ENCODE assay signal across 1 cellular context in the genomic region with DNA sequence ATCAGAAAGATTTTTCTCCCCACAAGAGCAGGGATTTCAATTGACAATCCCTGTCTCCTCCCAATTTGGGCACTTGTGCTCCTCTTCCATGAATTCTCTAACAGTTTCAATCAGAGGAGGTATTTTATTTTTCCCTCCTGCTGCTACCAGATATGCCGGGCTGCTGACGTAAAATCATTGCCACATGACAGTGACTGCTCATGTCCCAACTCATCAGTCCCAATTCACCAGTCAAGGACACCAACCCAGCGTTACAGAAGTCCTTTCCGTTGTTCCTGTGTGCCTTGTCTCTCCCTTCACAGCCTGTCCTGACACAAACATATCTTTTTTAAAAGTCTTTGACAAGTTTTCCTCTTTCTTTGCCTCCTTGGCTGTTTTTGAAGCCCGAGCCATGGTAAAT.
TF ChIP-seq lines count a peak whose summit lies in the region.

No MANE protein-coding gene starts in this region.

TF ChIP-seq in H1, 55 proteins besides CTCF, POLR2A, EP300 and RAD21 (continued from another document):
- TF ChIP-seq JUN (IDR thresholded peaks at IDR 0.05; ENCODE audit: low read depth, low read length) = no peak
- TF ChIP-seq SAP30 (IDR thresholded peaks at IDR 0.05; ENCODE audit: insufficient read depth, insufficient replicate concordance, low read length) = no peak
- no peak for TF ChIP-seq JUND (IDR thresholded peaks at IDR 0.05; ENCODE audit: low read length)
- no peak for TF ChIP-seq NRF1 (IDR thresholded peaks at IDR 0.05; ENCODE audit: low read depth, low read length)
- TF ChIP-seq NANOG (IDR thresholded peaks at IDR 0.05; ENCODE audit: insufficient read depth, low read depth, low read length, poor library complexity, severe bottlenecking) = no peak
- TF ChIP-seq TAF1 (IDR thresholded peaks at IDR 0.05; ENCODE audit: low read depth, low read length) = no peak
- no peak for TF ChIP-seq SP4 (IDR thresholded peaks at IDR 0.05; ENCODE audit: low read length)
- no peak for TF ChIP-seq CTBP2 (IDR thresholded peaks at IDR 0.05; ENCODE audit: borderline replicate concordance, insufficient read depth, insufficient read length, low read length)
- no peak for TF ChIP-seq KDM5A (IDR thresholded peaks at IDR 0.05; ENCODE audit: low read length)
- TF ChIP-seq GABPA (IDR thresholded peaks at IDR 0.05; ENCODE audit: borderline replicate concordance, insufficient read depth, low read length) = no peak
- no peak for TF ChIP-seq TCF12 (IDR thresholded peaks at IDR 0.05; ENCODE audit: low read depth, low read length)
- TF ChIP-seq KDM1A (IDR thresholded peaks at IDR 0.05; ENCODE audit: borderline replicate concordance, low read length) = no peak
- TF ChIP-seq, protein P1, sequence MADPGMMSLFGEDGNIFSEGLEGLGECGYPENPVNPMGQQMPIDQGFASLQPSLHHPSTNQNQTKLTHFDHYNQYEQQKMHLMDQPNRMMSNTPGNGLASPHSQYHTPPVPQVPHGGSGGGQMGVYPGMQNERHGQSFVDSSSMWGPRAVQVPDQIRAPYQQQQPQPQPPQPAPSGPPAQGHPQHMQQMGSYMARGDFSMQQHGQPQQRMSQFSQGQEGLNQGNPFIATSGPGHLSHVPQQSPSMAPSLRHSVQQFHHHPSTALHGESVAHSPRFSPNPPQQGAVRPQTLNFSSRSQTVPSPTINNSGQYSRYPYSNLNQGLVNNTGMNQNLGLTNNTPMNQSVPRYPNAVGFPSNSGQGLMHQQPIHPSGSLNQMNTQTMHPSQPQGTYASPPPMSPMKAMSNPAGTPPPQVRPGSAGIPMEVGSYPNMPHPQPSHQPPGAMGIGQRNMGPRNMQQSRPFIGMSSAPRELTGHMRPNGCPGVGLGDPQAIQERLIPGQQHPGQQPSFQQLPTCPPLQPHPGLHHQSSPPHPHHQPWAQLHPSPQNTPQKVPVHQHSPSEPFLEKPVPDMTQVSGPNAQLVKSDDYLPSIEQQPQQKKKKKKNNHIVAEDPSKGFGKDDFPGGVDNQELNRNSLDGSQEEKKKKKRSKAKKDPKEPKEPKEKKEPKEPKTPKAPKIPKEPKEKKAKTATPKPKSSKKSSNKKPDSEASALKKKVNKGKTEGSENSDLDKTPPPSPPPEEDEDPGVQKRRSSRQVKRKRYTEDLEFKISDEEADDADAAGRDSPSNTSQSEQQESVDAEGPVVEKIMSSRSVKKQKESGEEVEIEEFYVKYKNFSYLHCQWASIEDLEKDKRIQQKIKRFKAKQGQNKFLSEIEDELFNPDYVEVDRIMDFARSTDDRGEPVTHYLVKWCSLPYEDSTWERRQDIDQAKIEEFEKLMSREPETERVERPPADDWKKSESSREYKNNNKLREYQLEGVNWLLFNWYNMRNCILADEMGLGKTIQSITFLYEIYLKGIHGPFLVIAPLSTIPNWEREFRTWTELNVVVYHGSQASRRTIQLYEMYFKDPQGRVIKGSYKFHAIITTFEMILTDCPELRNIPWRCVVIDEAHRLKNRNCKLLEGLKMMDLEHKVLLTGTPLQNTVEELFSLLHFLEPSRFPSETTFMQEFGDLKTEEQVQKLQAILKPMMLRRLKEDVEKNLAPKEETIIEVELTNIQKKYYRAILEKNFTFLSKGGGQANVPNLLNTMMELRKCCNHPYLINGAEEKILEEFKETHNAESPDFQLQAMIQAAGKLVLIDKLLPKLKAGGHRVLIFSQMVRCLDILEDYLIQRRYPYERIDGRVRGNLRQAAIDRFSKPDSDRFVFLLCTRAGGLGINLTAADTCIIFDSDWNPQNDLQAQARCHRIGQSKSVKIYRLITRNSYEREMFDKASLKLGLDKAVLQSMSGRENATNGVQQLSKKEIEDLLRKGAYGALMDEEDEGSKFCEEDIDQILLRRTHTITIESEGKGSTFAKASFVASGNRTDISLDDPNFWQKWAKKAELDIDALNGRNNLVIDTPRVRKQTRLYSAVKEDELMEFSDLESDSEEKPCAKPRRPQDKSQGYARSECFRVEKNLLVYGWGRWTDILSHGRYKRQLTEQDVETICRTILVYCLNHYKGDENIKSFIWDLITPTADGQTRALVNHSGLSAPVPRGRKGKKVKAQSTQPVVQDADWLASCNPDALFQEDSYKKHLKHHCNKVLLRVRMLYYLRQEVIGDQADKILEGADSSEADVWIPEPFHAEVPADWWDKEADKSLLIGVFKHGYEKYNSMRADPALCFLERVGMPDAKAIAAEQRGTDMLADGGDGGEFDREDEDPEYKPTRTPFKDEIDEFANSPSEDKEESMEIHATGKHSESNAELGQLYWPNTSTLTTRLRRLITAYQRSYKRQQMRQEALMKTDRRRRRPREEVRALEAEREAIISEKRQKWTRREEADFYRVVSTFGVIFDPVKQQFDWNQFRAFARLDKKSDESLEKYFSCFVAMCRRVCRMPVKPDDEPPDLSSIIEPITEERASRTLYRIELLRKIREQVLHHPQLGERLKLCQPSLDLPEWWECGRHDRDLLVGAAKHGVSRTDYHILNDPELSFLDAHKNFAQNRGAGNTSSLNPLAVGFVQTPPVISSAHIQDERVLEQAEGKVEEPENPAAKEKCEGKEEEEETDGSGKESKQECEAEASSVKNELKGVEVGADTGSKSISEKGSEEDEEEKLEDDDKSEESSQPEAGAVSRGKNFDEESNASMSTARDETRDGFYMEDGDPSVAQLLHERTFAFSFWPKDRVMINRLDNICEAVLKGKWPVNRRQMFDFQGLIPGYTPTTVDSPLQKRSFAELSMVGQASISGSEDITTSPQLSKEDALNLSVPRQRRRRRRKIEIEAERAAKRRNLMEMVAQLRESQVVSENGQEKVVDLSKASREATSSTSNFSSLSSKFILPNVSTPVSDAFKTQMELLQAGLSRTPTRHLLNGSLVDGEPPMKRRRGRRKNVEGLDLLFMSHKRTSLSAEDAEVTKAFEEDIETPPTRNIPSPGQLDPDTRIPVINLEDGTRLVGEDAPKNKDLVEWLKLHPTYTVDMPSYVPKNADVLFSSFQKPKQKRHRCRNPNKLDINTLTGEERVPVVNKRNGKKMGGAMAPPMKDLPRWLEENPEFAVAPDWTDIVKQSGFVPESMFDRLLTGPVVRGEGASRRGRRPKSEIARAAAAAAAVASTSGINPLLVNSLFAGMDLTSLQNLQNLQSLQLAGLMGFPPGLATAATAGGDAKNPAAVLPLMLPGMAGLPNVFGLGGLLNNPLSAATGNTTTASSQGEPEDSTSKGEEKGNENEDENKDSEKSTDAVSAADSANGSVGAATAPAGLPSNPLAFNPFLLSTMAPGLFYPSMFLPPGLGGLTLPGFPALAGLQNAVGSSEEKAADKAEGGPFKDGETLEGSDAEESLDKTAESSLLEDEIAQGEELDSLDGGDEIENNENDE (IDR thresholded peaks at IDR 0.05; ENCODE audit: insufficient replicate concordance, low read length) = no peak
TF ChIP-seq in H1: peak in this region for 0.
